In the genomic region with DNA sequence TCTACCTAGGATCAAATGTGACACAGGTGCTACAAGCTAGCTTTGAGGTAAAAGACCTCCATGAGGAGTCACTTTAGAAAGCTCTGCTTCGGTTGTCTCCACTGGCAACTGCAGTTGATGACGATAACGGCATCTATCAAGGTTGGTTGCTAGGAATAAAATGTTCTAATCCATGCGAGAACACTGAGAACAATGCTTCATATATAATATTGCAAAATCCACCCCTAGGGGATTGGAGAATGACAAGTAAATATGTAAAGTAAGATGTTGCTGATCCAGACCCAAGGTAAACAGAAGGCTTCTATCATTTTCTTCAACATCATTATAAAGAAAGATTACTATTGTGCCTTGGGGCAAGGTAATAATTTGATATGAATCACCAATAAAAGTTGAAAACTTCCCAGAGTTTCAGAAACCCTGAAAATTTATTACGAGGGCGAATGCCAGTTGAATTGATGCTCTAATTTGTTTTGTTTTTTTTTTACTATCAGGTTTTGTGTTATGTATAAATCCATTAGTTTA, we compare ENCODE assay signal across 21 cellular contexts.
A peak's percentile ranks its signal among the peaks of the same experiment; 100 is the strongest.
DNase-seq lines count a peak whose midpoint lies in the region; ATAC-seq and TF ChIP-seq lines count a peak whose summit lies in the region.
"Had no signal": no experiment of that assay in that cellular context is flagged by ENCODE, and none has a peak within 500 bp of the region (broad histone marks: within the 10 kb centered on the region; RNA-seq: fewer than 3 reads in every experiment).

No MANE protein-coding gene starts in this region.

- H3K27me3 Mint-ChIP-seq in GM23338 (ENCODE audit: insufficient read depth, low read depth, poor library complexity) (no peaks in the 10 kb centered on the region), neural progenitor cell (ENCODE audit: insufficient read depth, low read depth) (no peaks in the 10 kb centered on the region)
- H3K27me3 Mint-ChIP-seq: T-cell had no signal

- H3F3A ChIP-seq in GM23338 (replicated peaks; ENCODE audit: low read depth), result no peaks in the 10 kb centered on the region
- peaks cover 20% of the 10 kb centered on the region for H3F3A ChIP-seq in neural progenitor cell (ENCODE audit: low read depth)

- H3K4me3 Mint-ChIP-seq in GM23338 (no peak overlapping the region), neural progenitor cell (no peak overlapping the region)
- H3K4me3 Mint-ChIP-seq: CD8-positive, alpha-beta memory T cell; T-cell had no signal

- H3K79me2 ChIP-seq in GM23338 (replicated peaks; ENCODE audit: insufficient read depth) (no peaks in the 10 kb centered on the region), mammary epithelial cell (ENCODE audit: insufficient read depth, low read length) (no peaks in the 10 kb centered on the region), neural progenitor cell (ENCODE audit: low read depth) (no peaks in the 10 kb centered on the region)

- peak overlapping the region; percentile 29; the same call in 1 of the 2 replicates for H3K4me2 ChIP-seq in GM23338
- H3K4me2 ChIP-seq in mammary epithelial cell (ENCODE audit: insufficient read depth, low read depth, low read length), result no peak overlapping the region
- H3K4me2 ChIP-seq in neural progenitor cell, result peak overlapping the region; percentile 63

- WGBS in mammary epithelial cell (ENCODE audit: low coverage, missing lambda C conversion rate), result 94% methylated on average over 6 of the region's 6 CpGs

- TF ChIP-seq CTCF in GM23338 (conservative IDR thresholded peaks at IDR 0.05; ENCODE audit: low read depth in 2 of 2), result no peak
- TF ChIP-seq CTCF in mammary epithelial cell (conservative IDR thresholded peaks at IDR 0.05 in 1 of 2, IDR thresholded peaks at IDR 0.05 in 1 of 2; ENCODE audit: extremely low read depth in 1 of 2, insufficient read depth in 1 of 2, low read depth in 1 of 2, low read length in 2 of 2), result no peak
- TF ChIP-seq CTCF in neural progenitor cell (IDR thresholded peaks at IDR 0.05), result no peak
- TF ChIP-seq CTCF in ascending aorta (IDR thresholded peaks at IDR 0.05), result no peak

- H3K9me3 Mint-ChIP-seq in GM23338 (peaks cover 13% of the 10 kb centered on the region), neural progenitor cell (peaks cover 20% of the 10 kb centered on the region)

- no peaks in the 10 kb centered on the region for H3K36me3 ChIP-seq in GM23338 (ENCODE audit: insufficient read depth)
- H3K36me3 ChIP-seq in mammary epithelial cell (ENCODE audit: insufficient read depth, low read length), result no peaks in the 10 kb centered on the region
- no peaks in the 10 kb centered on the region for H3K36me3 ChIP-seq in neural progenitor cell
- no peaks in the 10 kb centered on the region for H3K36me3 ChIP-seq in ascending aorta
- H3K36me3 ChIP-seq in effector memory CD4-positive, alpha-beta T cell (ENCODE audit: control insufficient read depth, insufficient read depth, low read length), result no peaks in the 10 kb centered on the region

- H4K20me1 ChIP-seq in GM23338 (replicated peaks; ENCODE audit: insufficient read depth), result no peaks in the 10 kb centered on the region
- no peaks in the 10 kb centered on the region for H4K20me1 ChIP-seq in mammary epithelial cell (ENCODE audit: insufficient read depth, low read length)
- H4K20me1 ChIP-seq in neural progenitor cell (ENCODE audit: low read depth), result no peaks in the 10 kb centered on the region

- H3K4me3 ChIP-seq in GM23338 (no peak overlapping the region), mammary epithelial cell (replicated peaks in 1 of 3; ENCODE audit: insufficient read depth in 1 of 3, low read depth in 2 of 3, low read length in 3 of 3) (no peak overlapping the region), neural progenitor cell (no peak overlapping the region), ascending aorta (no peak overlapping the region)
- H3K4me3 ChIP-seq in effector memory CD4-positive, alpha-beta T cell (ENCODE audit: insufficient read depth, low read depth, low read length, poor library complexity, severe bottlenecking), result no peak overlapping the region

- in situ Hi-C loops in mammary epithelial cell (cut with MboI; ENCODE audit: low sequenced_read_pairs in 2 of 2), result no loop called here

- intact Hi-C loops in mammary epithelial cell (cut with micrococcal nuclease), result no loop called here
- intact Hi-C loops in ascending aorta (cut with DNase I), result no loop called here

- no TSS peak for BruUV-seq in mammary epithelial cell (replicated peaks; lab: Mats Ljungman, UMichigan)

- H3K27ac Mint-ChIP-seq in GM23338 (no peak overlapping the region), neural progenitor cell (no peak overlapping the region)
- H3K27ac Mint-ChIP-seq: CD8-positive, alpha-beta memory T cell; T-cell had no signal

- dilution Hi-C loops in mammary epithelial cell (cut with HindIII; ENCODE audit: low sequenced_read_pairs), result no loop called here

- H3K36me3 Mint-ChIP-seq in GM23338 (ENCODE audit: low read depth) (peaks cover 12% of the 10 kb centered on the region), neural progenitor cell (peaks cover 4% of the 10 kb centered on the region)
- H3K36me3 Mint-ChIP-seq: T-cell had no signal

- no peak for DNase-seq in GM23338 (ENCODE audit: low spot score)
- peak; percentile 9 for DNase-seq in M059J (ENCODE audit: low read depth)
- DNase-seq in mammary epithelial cell, result peak; percentile 70
- DNase-seq in neural progenitor cell (ENCODE audit: low spot score), result no peak
- DNase-seq in ascending aorta (ENCODE audit: low spot score in 2 of 2), result no peak
- DNase-seq in effector memory CD4-positive, alpha-beta T cell, result no peak
- DNase-seq in DMS79 treated with DMSO at 0.1 percent for 48 hours (lab: John Stamatoyannopoulos, UW), result no peak
- DNase-seq: AML-193; CD8-positive, alpha-beta memory T cell; GDM1; GOT3; Karpas-422; MM.1S; NCI-H1092; NCI-H1436; NCI-H187 treated with DMSO at 0.1 percent for 48 hours; NCI-H226; NCI-H524; T-cell had no signal

- H3K27ac ChIP-seq in GM23338 (ENCODE audit: low read depth) (no peak overlapping the region), mammary epithelial cell (ENCODE audit: insufficient read depth, low read depth, low read length) (no peak overlapping the region), neural progenitor cell (no peak overlapping the region), ascending aorta (no peak overlapping the region)
- H3K27ac ChIP-seq in effector memory CD4-positive, alpha-beta T cell (ENCODE audit: insufficient read depth, low read length, poor library complexity, severe bottlenecking), result no peak overlapping the region
- H3K27ac ChIP-seq: C4-2B had no signal

- no peaks in the 10 kb centered on the region; the same call in 1 of the 2 replicates for H3K9me2 ChIP-seq in GM23338 (ENCODE audit: insufficient read depth)

- CTCF ChIA-PET in mammary epithelial cell (lab: Charles Lee; ENCODE audit: low non-redundant PET), result no interaction called here

- H2AFZ ChIP-seq in GM23338 (no peak overlapping the region), mammary epithelial cell (ENCODE audit: low read depth, low read length) (no peak overlapping the region), neural progenitor cell (replicated peaks) (no peak overlapping the region)

- H3K4me1 Mint-ChIP-seq in GM23338, result peaks cover 28% of the 10 kb centered on the region
- H3K4me1 Mint-ChIP-seq in neural progenitor cell, result peaks cover 23% of the 10 kb centered on the region
- H3K4me1 Mint-ChIP-seq: CD8-positive, alpha-beta memory T cell; T-cell had no signal

- H3K27me3 ChIP-seq in GM23338 (ENCODE audit: insufficient read depth) (no peaks in the 10 kb centered on the region), mammary epithelial cell (ENCODE audit: insufficient read depth, low read length) (no peaks in the 10 kb centered on the region), neural progenitor cell (no peaks in the 10 kb centered on the region), ascending aorta (no peaks in the 10 kb centered on the region)
- H3K27me3 ChIP-seq in effector memory CD4-positive, alpha-beta T cell (replicated peaks; ENCODE audit: control insufficient read depth, insufficient read depth, low read length, poor library complexity, severe bottlenecking), result no peaks in the 10 kb centered on the region

- H3K9ac ChIP-seq in mammary epithelial cell (ENCODE audit: insufficient read depth, low read length), result no peak overlapping the region
- H3K9ac ChIP-seq in neural progenitor cell, result no peak overlapping the region

- H3K4me1 ChIP-seq in GM23338 (ENCODE audit: insufficient read depth) (peaks cover 30% of the 10 kb centered on the region), mammary epithelial cell (ENCODE audit: insufficient read depth, low read length) (no peaks in the 10 kb centered on the region), neural progenitor cell (peaks cover 33% of the 10 kb centered on the region), ascending aorta (no peaks in the 10 kb centered on the region)
- H3K4me1 ChIP-seq in effector memory CD4-positive, alpha-beta T cell (ENCODE audit: control insufficient read depth, insufficient read depth, low read length, poor library complexity, severe bottlenecking), result no peaks in the 10 kb centered on the region

- no peak for ATAC-seq in GM23338
- ATAC-seq: HCT116, T-cell had no signal

- H3K9me3 ChIP-seq in mammary epithelial cell (replicated peaks; ENCODE audit: insufficient read depth, low read length) (no peaks in the 10 kb centered on the region), neural progenitor cell (ENCODE audit: low read depth) (peaks cover 7% of the 10 kb centered on the region), ascending aorta (no peaks in the 10 kb centered on the region)
- H3K9me3 ChIP-seq in effector memory CD4-positive, alpha-beta T cell (ENCODE audit: control insufficient read depth, low read length), result no peaks in the 10 kb centered on the region

TF ChIP-seq in GM23338, 12 proteins besides CTCF, POLR2A, EP300 and RAD21 (continues in another document):
- no peak for TF ChIP-seq ETS1 (IDR thresholded peaks at IDR 0.05)
- TF ChIP-seq EZH2 (IDR thresholded peaks at IDR 0.05; ENCODE audit: low read depth, unreplicated experiment), result no peak
- TF ChIP-seq CREB1 (CRISPR knock-in tag; IDR thresholded peaks at IDR 0.05; ENCODE audit: low read depth), result no peak
- TF ChIP-seq ZNF331 (CRISPR knock-in tag; IDR thresholded peaks at IDR 0.05; ENCODE audit: low read depth), result no peak
- no peak for TF ChIP-seq ZNF114 (CRISPR knock-in tag; IDR thresholded peaks at IDR 0.05)
- TF ChIP-seq NANOG (IDR thresholded peaks at IDR 0.05; ENCODE audit: borderline replicate concordance), result no peak

Comparison
In these comparisons a context has a peak if more than half of its experiments do, and no peak if none do; other contexts are left out.
1. DNase-seq: peak in M059J (single experiment) and mammary epithelial cell (single experiment); none in GM23338 (single experiment), neural progenitor cell (single experiment), ascending aorta (0 of 2), effector memory CD4-positive, alpha-beta T cell (0 of 3) and DMS79 treated with DMSO at 0.1 percent for 48 hours (single experiment).